Comparison of ENCODE assay signal across 27 cellular contexts in the genomic region with DNA sequence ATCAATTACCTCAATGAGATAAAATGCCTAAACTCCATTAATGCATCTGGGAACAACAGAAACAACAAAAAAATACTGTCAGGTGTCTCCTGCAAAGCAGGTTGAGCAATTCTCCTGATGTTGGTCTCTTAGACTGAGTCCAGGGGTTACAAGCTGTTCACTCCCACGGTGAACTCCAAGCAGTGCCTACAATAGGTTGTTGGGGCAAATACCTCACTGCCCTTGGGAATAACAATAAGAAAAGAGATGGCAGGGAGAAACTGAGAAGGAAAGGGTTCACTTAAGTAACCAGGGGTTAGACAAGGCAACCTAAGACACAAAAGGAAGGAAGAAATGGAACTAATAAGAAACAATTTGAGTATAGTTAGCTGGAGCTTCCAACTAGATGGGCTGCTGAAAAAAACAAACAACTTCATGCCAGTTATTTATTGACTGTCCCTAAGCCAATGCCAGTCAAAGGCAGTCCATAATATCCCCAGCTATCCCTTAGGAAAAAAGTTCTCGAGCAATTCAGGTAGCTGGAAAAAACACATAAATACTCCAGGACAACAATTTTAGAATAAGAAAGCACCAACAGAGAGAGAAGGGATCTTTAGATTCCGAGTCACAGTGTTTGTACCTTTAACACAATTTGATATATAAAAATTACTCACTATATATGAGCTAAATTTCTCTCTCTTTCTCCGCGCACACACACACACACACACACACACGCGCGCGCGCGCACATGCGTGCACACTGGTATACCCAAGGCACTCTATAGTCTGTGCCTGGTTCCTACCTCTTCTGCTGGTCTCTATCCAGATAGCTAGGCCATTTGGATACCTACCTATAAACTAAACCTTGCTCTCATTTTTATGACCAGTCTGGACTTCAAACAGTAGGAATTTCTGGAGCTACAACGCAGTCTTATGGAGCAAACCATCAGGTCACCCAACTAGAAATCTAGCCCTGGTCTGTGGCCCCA.
"Had no signal": no experiment of that assay in that cellular context is flagged by ENCODE, and none has a peak within 500 bp of the region (broad histone marks: within the 10 kb centered on the region; RNA-seq: fewer than 3 reads in every experiment).

No MANE protein-coding gene starts in this region.

- H3K4me1 ChIP-seq: adrenal gland, ascending aorta, left lung, psoas muscle, right atrium auricular region, uterus had no signal

- H3K4me3 ChIP-seq: adrenal gland, ascending aorta, left lung, ovary, psoas muscle, right atrium auricular region, thoracic aorta, uterus had no signal

- H3K36me3 ChIP-seq: adrenal gland, ascending aorta, left lung, neutrophil, ovary, right atrium auricular region, thoracic aorta, uterus had no signal

- H3K27me3 ChIP-seq: adrenal gland, ascending aorta, left lung, neutrophil, ovary, right atrium auricular region, uterus had no signal

- H3K4me3 Mint-ChIP-seq: activated CD4-positive, alpha-beta T cell treated with anti-CD3 and anti-CD28 coated beads for 36 hours; activated CD8-positive, alpha-beta memory T cell treated with anti-CD3 and anti-CD28 coated beads, Interleukin-2, amount 10 ng/mL, durations not matched to agents 7 days and 5 days; activated CD8-positive, alpha-beta T cell treated with anti-CD3 and anti-CD28 coated beads, Interleukin-2, amount 10 ng/mL, durations not matched to agents 7 days and 5 days; activated naive CD8-positive, alpha-beta T cell treated with anti-CD3 and anti-CD28 coated beads for 36 hours; activated T-cell treated with anti-CD3 and anti-CD28 coated beads, Interleukin-2, amount 50 U/mL, for 72 hours; effector memory CD8-positive, alpha-beta T cell; nephron; type B pancreatic cell had no signal

- H3K27ac Mint-ChIP-seq: activated CD4-positive, alpha-beta T cell treated with anti-CD3 and anti-CD28 coated beads for 36 hours; activated CD8-positive, alpha-beta memory T cell treated with anti-CD3 and anti-CD28 coated beads, Interleukin-2, amount 10 ng/mL, durations not matched to agents 7 days and 5 days; activated CD8-positive, alpha-beta T cell treated with anti-CD3 and anti-CD28 coated beads, Interleukin-2, amount 10 ng/mL, durations not matched to agents 7 days and 5 days; activated naive CD8-positive, alpha-beta T cell treated with anti-CD3 and anti-CD28 coated beads for 36 hours; activated T-cell treated with anti-CD3 and anti-CD28 coated beads, Interleukin-2, amount 50 U/mL, for 72 hours; effector memory CD8-positive, alpha-beta T cell; nephron; type B pancreatic cell had no signal

- H3K9me3 ChIP-seq: adrenal gland, ascending aorta, left lung, neutrophil, ovary, psoas muscle, right atrium auricular region, thoracic aorta, uterus had no signal

- DNase-seq: activated CD4-positive, alpha-beta T cell treated with anti-CD3 and anti-CD28 coated beads for 36 hours; activated CD4-positive, CD25-positive, alpha-beta regulatory T cell; activated CD8-positive, alpha-beta memory T cell treated with anti-CD3 and anti-CD28 coated beads, Interleukin-2, amount 10 ng/mL, durations not matched to agents 7 days and 5 days; activated CD8-positive, alpha-beta T cell treated with anti-CD3 and anti-CD28 coated beads, Interleukin-2, amount 10 ng/mL, durations not matched to agents 7 days and 5 days; activated naive CD4-positive, alpha-beta T cell; activated naive CD8-positive, alpha-beta T cell treated with anti-CD3 and anti-CD28 coated beads for 36 hours; activated T-cell treated with anti-CD3 and anti-CD28 coated beads, Interleukin-2, amount 50 U/mL, for 72 hours; adrenal gland; caudate nucleus; cortex of kidney; effector memory CD8-positive, alpha-beta T cell; erythroblast; foreskin fibroblast; head of caudate nucleus; left lung; ovary; psoas muscle; stimulated activated CD4-positive, alpha-beta T cell treated with anti-CD3 and anti-CD28 coated beads, Interleukin-2, amount 100 ng/mL, for 48 hours; stimulated activated naive CD8-positive, alpha-beta T cell treated with anti-CD3 and anti-CD28 coated beads, Interleukin-15, Interleukin-2, amounts not matched to agents 100 U/mL and 50 U/mL, for 24 hours; T-helper 1 cell; uterus had no signal

- H3K27ac ChIP-seq: adrenal gland, ascending aorta, left lung, neutrophil, ovary, psoas muscle, right atrium auricular region, thoracic aorta, uterus had no signal

- H3K36me3 Mint-ChIP-seq: activated CD8-positive, alpha-beta memory T cell treated with anti-CD3 and anti-CD28 coated beads, Interleukin-2, amount 10 ng/mL, durations not matched to agents 7 days and 5 days; activated naive CD8-positive, alpha-beta T cell treated with anti-CD3 and anti-CD28 coated beads for 36 hours; type B pancreatic cell had no signal

- H3K27me3 Mint-ChIP-seq: type B pancreatic cell had no signal

- ATAC-seq: activated CD4-positive, alpha-beta T cell treated with anti-CD3 and anti-CD28 coated beads for 36 hours; activated CD8-positive, alpha-beta memory T cell treated with anti-CD3 and anti-CD28 coated beads, Interleukin-2, amount 10 ng/mL, durations not matched to agents 7 days and 5 days; activated CD8-positive, alpha-beta T cell treated with anti-CD3 and anti-CD28 coated beads, Interleukin-2, amount 10 ng/mL, durations not matched to agents 7 days and 5 days; activated T-cell treated with anti-CD3 and anti-CD28 coated beads, Interleukin-2, amount 50 U/mL, for 72 hours; effector memory CD8-positive, alpha-beta T cell; left lung; psoas muscle; stimulated activated naive CD8-positive, alpha-beta T cell treated with anti-CD3 and anti-CD28 coated beads, Interleukin-15, Interleukin-2, amounts not matched to agents 100 U/mL and 50 U/mL, for 24 hours had no signal

- H3K4me1 Mint-ChIP-seq: activated CD4-positive, alpha-beta T cell treated with anti-CD3 and anti-CD28 coated beads for 36 hours; activated CD8-positive, alpha-beta memory T cell treated with anti-CD3 and anti-CD28 coated beads, Interleukin-2, amount 10 ng/mL, durations not matched to agents 7 days and 5 days; activated naive CD8-positive, alpha-beta T cell treated with anti-CD3 and anti-CD28 coated beads for 36 hours; nephron had no signal

- H3K9me3 Mint-ChIP-seq: activated naive CD8-positive, alpha-beta T cell treated with anti-CD3 and anti-CD28 coated beads for 36 hours; activated T-cell treated with anti-CD3 and anti-CD28 coated beads, Interleukin-2, amount 50 U/mL, for 72 hours; effector memory CD8-positive, alpha-beta T cell; type B pancreatic cell had no signal
